In the genomic region with DNA sequence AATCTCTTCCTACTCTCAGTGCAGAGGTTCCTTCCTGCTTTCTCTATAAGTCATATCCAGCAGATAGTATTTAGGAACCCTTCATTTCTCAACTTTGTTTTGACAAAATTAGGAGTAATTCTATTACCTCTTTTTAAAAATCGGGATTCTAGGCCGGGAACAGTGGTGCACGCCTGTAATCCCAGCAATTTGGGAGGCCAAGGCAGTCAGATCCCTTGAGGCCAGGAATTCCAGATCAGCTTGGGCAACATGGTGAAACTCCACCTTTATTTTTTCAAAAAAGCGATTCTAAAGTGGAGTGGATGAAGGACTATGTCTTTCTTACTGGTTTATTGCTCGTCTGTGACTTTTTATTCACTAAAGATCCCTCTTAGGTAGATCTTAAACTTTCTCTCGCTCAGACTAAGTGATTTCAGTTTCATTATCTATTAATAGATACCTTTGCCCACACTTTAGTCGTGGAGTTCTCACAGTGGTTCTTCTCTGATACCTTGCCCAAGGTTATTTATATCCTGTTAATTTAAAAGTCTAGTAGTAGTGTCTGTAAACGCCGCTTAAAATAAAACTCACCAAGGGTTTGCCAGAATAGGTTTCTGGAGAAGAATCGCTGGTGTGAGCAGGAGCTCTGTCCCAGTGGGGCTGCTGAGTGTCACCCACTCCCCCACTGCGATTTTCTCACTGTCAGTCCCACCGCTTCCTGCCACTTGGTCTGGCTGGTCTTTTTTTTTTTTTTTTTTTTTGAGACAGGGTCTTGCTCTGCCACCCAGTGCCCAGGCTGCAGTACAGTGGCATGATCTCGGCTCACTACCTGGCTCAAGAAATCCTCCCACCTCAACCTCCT, we compare ENCODE assay signal across 9 cellular contexts. TPM values are rescaled to one million over a fixed set of nuclear protein-coding genes. Genes with fewer than 3 reads are reported as not detected.
DNase-seq lines count a peak whose midpoint lies in the region; ATAC-seq and TF ChIP-seq lines count a peak whose summit lies in the region.
"Had no signal": no experiment of that assay in that cellular context is flagged by ENCODE, and none has a peak within 500 bp of the region (broad histone marks: within the 10 kb centered on the region; RNA-seq: fewer than 3 reads in every experiment).

No MANE protein-coding gene starts in this region.

- ATAC-seq in GM18858 (IDR thresholded peaks at IDR 0.05; ENCODE audit: unreplicated experiment), result peak; percentile 68
- peak; percentile 49 for ATAC-seq in HG02870 (IDR thresholded peaks at IDR 0.05; ENCODE audit: unreplicated experiment)
- ATAC-seq in right lobe of liver, result peak; percentile 87 to 94 (median 89)

- peak; percentile 32 for DNase-seq in activated CD4-positive, alpha-beta T cell treated with anti-CD3 and anti-CD28 coated beads for 48 hours
- DNase-seq in right lobe of liver, result no peak
- no peak for DNase-seq in KG1 (lab: John Stamatoyannopoulos, UW)
- DNase-seq in SHP77 (lab: John Stamatoyannopoulos, UW), result no peak
- DNase-seq in HFFc6, result no peak
- DNase-seq in hepatic stellate cell (ENCODE audit: low spot score), result no peak

- H3K36me3 Mint-ChIP-seq in HFFc6 (ENCODE audit: low read depth), result no peaks in the 10 kb centered on the region

- no peak overlapping the region for H3K27ac Mint-ChIP-seq in HFFc6
- H3K27ac Mint-ChIP-seq: dendritic cell treated with granulocyte-macrophage colony-stimulating factor and Interleukin-4, amounts not matched to agents 40 ng/mL and 50 ng/mL, for 4 days had no signal

- H3K9me3 ChIP-seq in right lobe of liver, result no peaks in the 10 kb centered on the region

- WGBS in right lobe of liver (ENCODE audit: insufficient coverage, low coverage, low lambda C conversion rate, missing lambda C conversion rate), result 34% methylated on average over 13 of the region's 13 CpGs

- no peak overlapping the region for H3K4me3 Mint-ChIP-seq in HFFc6
- H3K4me3 Mint-ChIP-seq: dendritic cell treated with granulocyte-macrophage colony-stimulating factor and Interleukin-4, amounts not matched to agents 40 ng/mL and 50 ng/mL, for 4 days had no signal

- H3K27me3 Mint-ChIP-seq in HFFc6 (ENCODE audit: insufficient read depth), result peaks cover 4% of the 10 kb centered on the region

- H3K4me1 ChIP-seq in right lobe of liver, result no peaks in the 10 kb centered on the region

- no peak for TF ChIP-seq POLR2A in right lobe of liver (IDR thresholded peaks at IDR 0.05)

- peak overlapping the region; percentile 2 to 32 (median 22) for H3K4me3 ChIP-seq in right lobe of liver

- no peaks in the 10 kb centered on the region for H3K4me1 Mint-ChIP-seq in HFFc6 (ENCODE audit: low read depth)

- H3K9me3 Mint-ChIP-seq in HFFc6, result no peaks in the 10 kb centered on the region
- H3K9me3 Mint-ChIP-seq: dendritic cell treated with granulocyte-macrophage colony-stimulating factor and Interleukin-4, amounts not matched to agents 40 ng/mL and 50 ng/mL, for 4 days had no signal

- peak overlapping the region; percentile 2 to 83 (median 60) for H3K27ac ChIP-seq in right lobe of liver

- no peaks in the 10 kb centered on the region for H3K27me3 ChIP-seq in right lobe of liver

- intact Hi-C loops in right lobe of liver (cut with DNase I), result loop anchor here in 1 of 2 donors (10.0 kb wide), 1 partner anchor 136 kb away; no protein-coding TSS in a partner anchor

- TF ChIP-seq CTCF in right lobe of liver (IDR thresholded peaks at IDR 0.05) (no peak), HFFc6 (IDR thresholded peaks at IDR 0.05) (no peak)

- no peaks in the 10 kb centered on the region for H3K36me3 ChIP-seq in right lobe of liver

RNA-seq across cellular contexts. Expression of gene TMEM131L, which starts 27.0 kb away (rescaled TPM):
- total RNA-seq in right lobe of liver, result 10 to 100 TPM; 13.2 to 19.6 (median 14.8) TPM
- total RNA-seq in HFFc6 (2021; fragmentation: NEBNext Ultra II Directional; extraction: Animal tissue kit (Norgen Biotek cat#: 25700)), result 1 to 10 TPM; 7.7 to 8.9 (median 8.0) TPM
